In genomic region chr2:38653715-38654494, GRCh38 we compare ENCODE assay signal across 1 cellular context.
TF ChIP-seq lines count a peak whose summit lies in the region.

No MANE protein-coding gene starts in this region.

TF ChIP-seq in HepG2, 621 proteins besides CTCF, POLR2A, EP300 and RAD21 (continued from another document and continues in another):
- TF ChIP-seq, protein P1, sequence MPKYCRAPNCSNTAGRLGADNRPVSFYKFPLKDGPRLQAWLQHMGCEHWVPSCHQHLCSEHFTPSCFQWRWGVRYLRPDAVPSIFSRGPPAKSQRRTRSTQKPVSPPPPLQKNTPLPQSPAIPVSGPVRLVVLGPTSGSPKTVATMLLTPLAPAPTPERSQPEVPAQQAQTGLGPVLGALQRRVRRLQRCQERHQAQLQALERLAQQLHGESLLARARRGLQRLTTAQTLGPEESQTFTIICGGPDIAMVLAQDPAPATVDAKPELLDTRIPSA (CRISPR knock-in tag; IDR thresholded peaks at IDR 0.05; ENCODE audit: borderline replicate concordance) = 0 out of 2 replicates have a peak, but pooled peaks have one; percentile 39
- TF ChIP-seq NFE2 (CRISPR knock-in tag; IDR thresholded peaks at IDR 0.05) = no peak
- 0 out of 2 replicates have a peak, but pooled peaks have one; percentile 51 for TF ChIP-seq NCOA1 (CRISPR knock-in tag; IDR thresholded peaks at IDR 0.05)
- no peak for TF ChIP-seq TEAD2 (CRISPR knock-in tag; IDR thresholded peaks at IDR 0.05)
- TF ChIP-seq DNMT1 (CRISPR knock-in tag; IDR thresholded peaks at IDR 0.05) = no peak; the same call in 1 of the 2 replicates
- TF ChIP-seq SRF (IDR thresholded peaks at IDR 0.05; ENCODE audit: low read depth, low read length) = no peak
- no peak for TF ChIP-seq HOXA9 (CRISPR knock-in tag; IDR thresholded peaks at IDR 0.05; ENCODE audit: borderline replicate concordance)
- TF ChIP-seq, protein P2, sequence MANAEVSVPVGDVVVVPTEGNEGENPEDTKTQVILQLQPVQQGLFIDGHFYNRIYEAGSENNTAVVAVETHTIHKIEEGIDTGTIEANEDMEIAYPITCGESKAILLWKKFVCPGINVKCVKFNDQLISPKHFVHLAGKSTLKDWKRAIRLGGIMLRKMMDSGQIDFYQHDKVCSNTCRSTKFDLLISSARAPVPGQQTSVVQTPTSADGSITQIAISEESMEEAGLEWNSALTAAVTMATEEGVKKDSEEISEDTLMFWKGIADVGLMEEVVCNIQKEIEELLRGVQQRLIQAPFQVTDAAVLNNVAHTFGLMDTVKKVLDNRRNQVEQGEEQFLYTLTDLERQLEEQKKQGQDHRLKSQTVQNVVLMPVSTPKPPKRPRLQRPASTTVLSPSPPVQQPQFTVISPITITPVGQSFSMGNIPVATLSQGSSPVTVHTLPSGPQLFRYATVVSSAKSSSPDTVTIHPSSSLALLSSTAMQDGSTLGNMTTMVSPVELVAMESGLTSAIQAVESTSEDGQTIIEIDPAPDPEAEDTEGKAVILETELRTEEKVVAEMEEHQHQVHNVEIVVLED (CRISPR knock-in tag; IDR thresholded peaks at IDR 0.05; ENCODE audit: borderline replicate concordance) = 0 out of 2 replicates have a peak, but pooled peaks have one; percentile 15
- no peak for TF ChIP-seq ZNF564 (CRISPR knock-in tag; IDR thresholded peaks at IDR 0.05)
- no peak for TF ChIP-seq NPAS2 (CRISPR knock-in tag; IDR thresholded peaks at IDR 0.05; ENCODE audit: borderline replicate concordance)
- TF ChIP-seq ZNF766 (CRISPR knock-in tag; IDR thresholded peaks at IDR 0.05; ENCODE audit: borderline replicate concordance) = no peak
- TF ChIP-seq, protein P3, sequence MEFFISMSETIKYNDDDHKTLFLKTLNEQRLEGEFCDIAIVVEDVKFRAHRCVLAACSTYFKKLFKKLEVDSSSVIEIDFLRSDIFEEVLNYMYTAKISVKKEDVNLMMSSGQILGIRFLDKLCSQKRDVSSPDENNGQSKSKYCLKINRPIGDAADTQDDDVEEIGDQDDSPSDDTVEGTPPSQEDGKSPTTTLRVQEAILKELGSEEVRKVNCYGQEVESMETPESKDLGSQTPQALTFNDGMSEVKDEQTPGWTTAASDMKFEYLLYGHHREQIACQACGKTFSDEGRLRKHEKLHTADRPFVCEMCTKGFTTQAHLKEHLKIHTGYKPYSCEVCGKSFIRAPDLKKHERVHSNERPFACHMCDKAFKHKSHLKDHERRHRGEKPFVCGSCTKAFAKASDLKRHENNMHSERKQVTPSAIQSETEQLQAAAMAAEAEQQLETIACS (CRISPR knock-in tag; IDR thresholded peaks at IDR 0.05) = no peak
- peak; percentile 48 for TF ChIP-seq TEAD3 (CRISPR knock-in tag; optimal IDR thresholded peaks at IDR 0.05; ENCODE audit: borderline replicate concordance)
- TF ChIP-seq PLRG1 (conservative IDR thresholded peaks at IDR 0.05) = no peak
- TF ChIP-seq SNAPC2 (CRISPR knock-in tag; IDR thresholded peaks at IDR 0.05) = 0 out of 2 replicates have a peak, but pooled peaks have one; percentile 25
- TF ChIP-seq TGIF2 (CRISPR knock-in tag; IDR thresholded peaks at IDR 0.05) = no peak
- peak in 1 of 2 experiments; percentile 24; a peak in 1 of 4 replicates for TF ChIP-seq REST (IDR thresholded peaks at IDR 0.05; ENCODE audit: borderline replicate concordance in 1 of 2, low read depth in 1 of 2, low read length in 2 of 2)
- TF ChIP-seq AHR (CRISPR knock-in tag; IDR thresholded peaks at IDR 0.05) = no peak
- TF ChIP-seq MXD4 (CRISPR knock-in tag; IDR thresholded peaks at IDR 0.05) = peak; percentile 57; the same call in 1 of the 2 replicates
- peak; percentile 70; the same call in 1 of the 2 replicates for TF ChIP-seq KDM5B (CRISPR knock-in tag; IDR thresholded peaks at IDR 0.05; ENCODE audit: borderline replicate concordance)
- TF ChIP-seq, protein P4, sequence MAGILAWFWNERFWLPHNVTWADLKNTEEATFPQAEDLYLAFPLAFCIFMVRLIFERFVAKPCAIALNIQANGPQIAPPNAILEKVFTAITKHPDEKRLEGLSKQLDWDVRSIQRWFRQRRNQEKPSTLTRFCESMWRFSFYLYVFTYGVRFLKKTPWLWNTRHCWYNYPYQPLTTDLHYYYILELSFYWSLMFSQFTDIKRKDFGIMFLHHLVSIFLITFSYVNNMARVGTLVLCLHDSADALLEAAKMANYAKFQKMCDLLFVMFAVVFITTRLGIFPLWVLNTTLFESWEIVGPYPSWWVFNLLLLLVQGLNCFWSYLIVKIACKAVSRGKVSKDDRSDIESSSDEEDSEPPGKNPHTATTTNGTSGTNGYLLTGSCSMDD (CRISPR knock-in tag; IDR thresholded peaks at IDR 0.05) = no peak
- TF ChIP-seq ZSCAN20 (CRISPR knock-in tag; IDR thresholded peaks at IDR 0.05; ENCODE audit: borderline replicate concordance) = no peak
- TF ChIP-seq ZHX1 (CRISPR knock-in tag; IDR thresholded peaks at IDR 0.05; ENCODE audit: low read depth) = no peak
- no peak for TF ChIP-seq ZSCAN12 (CRISPR knock-in tag; IDR thresholded peaks at IDR 0.05)
- TF ChIP-seq ATF7 (IDR thresholded peaks at IDR 0.05) = no peak
- no peak for TF ChIP-seq ATF7 (CRISPR knock-in tag; IDR thresholded peaks at IDR 0.05)
- TF ChIP-seq, protein P5, sequence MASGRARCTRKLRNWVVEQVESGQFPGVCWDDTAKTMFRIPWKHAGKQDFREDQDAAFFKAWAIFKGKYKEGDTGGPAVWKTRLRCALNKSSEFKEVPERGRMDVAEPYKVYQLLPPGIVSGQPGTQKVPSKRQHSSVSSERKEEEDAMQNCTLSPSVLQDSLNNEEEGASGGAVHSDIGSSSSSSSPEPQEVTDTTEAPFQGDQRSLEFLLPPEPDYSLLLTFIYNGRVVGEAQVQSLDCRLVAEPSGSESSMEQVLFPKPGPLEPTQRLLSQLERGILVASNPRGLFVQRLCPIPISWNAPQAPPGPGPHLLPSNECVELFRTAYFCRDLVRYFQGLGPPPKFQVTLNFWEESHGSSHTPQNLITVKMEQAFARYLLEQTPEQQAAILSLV (CRISPR knock-in tag; IDR thresholded peaks at IDR 0.05; ENCODE audit: borderline replicate concordance) = peak; percentile 66; the same call in 1 of the 2 replicates
- no peak for TF ChIP-seq NFYC (CRISPR knock-in tag; IDR thresholded peaks at IDR 0.05)
- no peak for TF ChIP-seq HDAC6 (IDR thresholded peaks at IDR 0.05; ENCODE audit: low read depth, low read length)
- no peak for TF ChIP-seq CC2D1A (CRISPR knock-in tag; IDR thresholded peaks at IDR 0.05)
- TF ChIP-seq ARNTL (CRISPR knock-in tag; IDR thresholded peaks at IDR 0.05) = no peak; the same call in 1 of the 2 replicates
- no peak for TF ChIP-seq ZNF251 (CRISPR knock-in tag; IDR thresholded peaks at IDR 0.05)
- TF ChIP-seq, protein P6, sequence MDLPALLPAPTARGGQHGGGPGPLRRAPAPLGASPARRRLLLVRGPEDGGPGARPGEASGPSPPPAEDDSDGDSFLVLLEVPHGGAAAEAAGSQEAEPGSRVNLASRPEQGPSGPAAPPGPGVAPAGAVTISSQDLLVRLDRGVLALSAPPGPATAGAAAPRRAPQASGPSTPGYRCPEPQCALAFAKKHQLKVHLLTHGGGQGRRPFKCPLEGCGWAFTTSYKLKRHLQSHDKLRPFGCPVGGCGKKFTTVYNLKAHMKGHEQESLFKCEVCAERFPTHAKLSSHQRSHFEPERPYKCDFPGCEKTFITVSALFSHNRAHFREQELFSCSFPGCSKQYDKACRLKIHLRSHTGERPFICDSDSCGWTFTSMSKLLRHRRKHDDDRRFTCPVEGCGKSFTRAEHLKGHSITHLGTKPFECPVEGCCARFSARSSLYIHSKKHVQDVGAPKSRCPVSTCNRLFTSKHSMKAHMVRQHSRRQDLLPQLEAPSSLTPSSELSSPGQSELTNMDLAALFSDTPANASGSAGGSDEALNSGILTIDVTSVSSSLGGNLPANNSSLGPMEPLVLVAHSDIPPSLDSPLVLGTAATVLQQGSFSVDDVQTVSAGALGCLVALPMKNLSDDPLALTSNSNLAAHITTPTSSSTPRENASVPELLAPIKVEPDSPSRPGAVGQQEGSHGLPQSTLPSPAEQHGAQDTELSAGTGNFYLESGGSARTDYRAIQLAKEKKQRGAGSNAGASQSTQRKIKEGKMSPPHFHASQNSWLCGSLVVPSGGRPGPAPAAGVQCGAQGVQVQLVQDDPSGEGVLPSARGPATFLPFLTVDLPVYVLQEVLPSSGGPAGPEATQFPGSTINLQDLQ (CRISPR knock-in tag; IDR thresholded peaks at IDR 0.05) = no peak
- TF ChIP-seq ZNF234 (CRISPR knock-in tag; conservative IDR thresholded peaks at IDR 0.05) = no peak
- TF ChIP-seq ZZZ3 (CRISPR knock-in tag; IDR thresholded peaks at IDR 0.05; ENCODE audit: borderline replicate concordance) = no peak
- peak; percentile 53; the same call in 1 of the 2 replicates for TF ChIP-seq ZNF331 (CRISPR knock-in tag; IDR thresholded peaks at IDR 0.05)
- peak; percentile 60; the same call in 1 of the 2 replicates for TF ChIP-seq HNF4G (IDR thresholded peaks at IDR 0.05; ENCODE audit: borderline replicate concordance, low read depth, low read length)
- TF ChIP-seq HNF4G (CRISPR knock-in tag; IDR thresholded peaks at IDR 0.05; ENCODE audit: borderline replicate concordance, low read depth) = peak; percentile 73; the same call in 1 of the 2 replicates
- no peak; the same call in 1 of the 2 replicates for TF ChIP-seq ZNF639 (CRISPR knock-in tag; conservative IDR thresholded peaks at IDR 0.05)
- TF ChIP-seq NFE2L1 (CRISPR knock-in tag; IDR thresholded peaks at IDR 0.05; ENCODE audit: borderline replicate concordance) = no peak
- no peak for TF ChIP-seq LRRFIP1 (CRISPR knock-in tag; conservative IDR thresholded peaks at IDR 0.05)
- peak; percentile 37; the same call in 1 of the 2 replicates for TF ChIP-seq TMF1 (CRISPR knock-in tag; IDR thresholded peaks at IDR 0.05; ENCODE audit: low read depth)
- TF ChIP-seq FIP1L1 (IDR thresholded peaks at IDR 0.05; ENCODE audit: borderline replicate concordance, insufficient read depth, low read depth, low read length) = no peak
